ENCODE assay signal across 8 cellular contexts in the genomic region with DNA sequence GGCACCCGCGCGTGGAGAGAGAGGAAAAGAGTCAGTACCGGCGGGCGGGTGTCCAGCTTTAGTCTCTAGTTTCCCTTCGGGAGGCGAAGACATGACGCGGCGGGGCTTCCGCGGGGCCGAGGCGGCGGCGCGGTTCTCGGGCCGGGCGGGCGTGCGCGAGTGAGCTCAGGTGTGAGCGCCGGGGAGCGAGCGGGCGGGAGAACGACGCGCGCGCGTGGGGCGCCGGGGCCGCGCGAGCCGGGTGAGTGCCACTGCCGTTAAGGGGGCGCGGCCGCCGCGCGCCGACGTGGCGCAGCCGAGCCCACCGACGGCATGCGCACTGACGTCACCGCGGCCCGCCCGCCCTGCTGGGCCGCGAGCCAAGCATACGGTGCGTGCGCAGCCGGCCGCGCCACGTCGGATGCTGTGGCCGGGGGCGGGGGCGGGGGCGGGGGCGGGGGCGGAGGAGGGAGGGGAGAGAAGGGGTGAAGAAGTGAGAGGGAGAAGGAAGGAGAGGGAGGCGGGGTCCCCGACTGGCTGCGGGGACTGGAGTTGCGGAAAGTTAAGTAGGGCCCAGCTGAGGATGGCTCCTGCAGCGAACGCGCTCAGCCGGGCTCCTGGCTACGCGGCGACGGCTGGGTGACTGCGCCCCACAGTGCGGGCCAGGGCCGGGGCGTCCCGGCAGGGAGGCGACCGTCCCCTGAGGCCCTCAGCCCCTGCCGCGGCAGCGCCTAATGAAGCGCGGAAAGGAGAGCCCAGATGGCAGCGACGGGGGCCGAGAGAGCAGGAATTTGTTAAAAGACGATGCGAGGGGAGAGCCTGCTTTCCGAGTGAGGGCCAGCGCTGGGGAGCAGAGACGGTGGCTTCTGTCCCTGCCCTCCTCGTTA. TPM values are rescaled to one million over a fixed set of nuclear protein-coding genes. Genes with fewer than 3 reads are reported as not detected.
A peak's percentile ranks its signal among the peaks of the same experiment; 100 is the strongest.
DNase-seq lines count a peak whose midpoint lies in the region; ATAC-seq and TF ChIP-seq lines count a peak whose summit lies in the region.

A gene with protein sequence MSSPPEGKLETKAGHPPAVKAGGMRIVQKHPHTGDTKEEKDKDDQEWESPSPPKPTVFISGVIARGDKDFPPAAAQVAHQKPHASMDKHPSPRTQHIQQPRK (minus strand): TSS at position 259 of the 866 bp plus-strand sequence. CDS start 166 bp downstream, at position 93.

- no peaks in the 10 kb centered on the region for H3K9me3 ChIP-seq in CD8-positive, alpha-beta T cell (ENCODE audit: low read length)

- POLR2A ChIA-PET in CD8-positive, alpha-beta T cell (lab: Charles Lee) = interaction anchor here (0.8 to 1.5 kb wide), 3 partner anchors 8 to 408 kb away, joined by 3 to 4 read pairs (median 3); a partner anchor contains a TSS

- H3K36me3 Mint-ChIP-seq in CD8-positive, alpha-beta T cell = peaks cover 9% of the 10 kb centered on the region
- peaks cover 35% of the 10 kb centered on the region for H3K36me3 Mint-ChIP-seq in effector memory CD8-positive, alpha-beta T cell (ENCODE audit: insufficient read depth)
- H3K36me3 Mint-ChIP-seq in memory B cell = no peaks in the 10 kb centered on the region

- peak; percentile 77 to 95 (median 89) for DNase-seq in CD8-positive, alpha-beta T cell
- peak; percentile 82 for DNase-seq in HK-2 (ENCODE audit: unreplicated experiment)
- DNase-seq in NK-92 (lab: John Stamatoyannopoulos, UW; ENCODE audit: unreplicated experiment) = peak; percentile 33
- DNase-seq in activated CD8-positive, alpha-beta memory T cell treated with anti-CD3 and anti-CD28 coated beads for 4 hours (ENCODE audit: low read depth in 2 of 2) = peak; percentile 72 to 78
- DNase-seq in effector memory CD8-positive, alpha-beta T cell = peak; percentile 85 to 92 (median 86)
- peak; percentile 88 to 90 for DNase-seq in memory B cell (ENCODE audit: low spot score in 2 of 2)
- DNase-seq in stimulated activated CD8-positive, alpha-beta memory T cell treated with anti-CD3 and anti-CD28 coated beads, Interleukin-12 subunit alpha, Interleukin-12 subunit beta, amount 100 ng/mL, for 24 hours (ENCODE audit: extremely low read depth) = peak; percentile 77

- no peaks in the 10 kb centered on the region for H3K36me3 ChIP-seq in CD8-positive, alpha-beta T cell (ENCODE audit: insufficient read depth, low read length)

- peak within 1 kb of the TSS; percentile 71 for H3K27ac ChIP-seq in CD8-positive, alpha-beta T cell (ENCODE audit: low read depth, low read length)

- H3K27me3 ChIP-seq in CD8-positive, alpha-beta T cell (ENCODE audit: insufficient read depth, low read length) = no peaks in the 10 kb centered on the region

- no peaks in the 10 kb centered on the region for H3K27me3 Mint-ChIP-seq in CD8-positive, alpha-beta T cell (ENCODE audit: low read depth)
- peaks cover 9 to 11% of the 10 kb centered on the region in 2 donors for H3K27me3 Mint-ChIP-seq in effector memory CD8-positive, alpha-beta T cell
- H3K27me3 Mint-ChIP-seq in memory B cell = no peaks in the 10 kb centered on the region

- H3K9me3 Mint-ChIP-seq in CD8-positive, alpha-beta T cell = no peaks in the 10 kb centered on the region
- H3K9me3 Mint-ChIP-seq in effector memory CD8-positive, alpha-beta T cell = no peaks in the 10 kb centered on the region
- H3K9me3 Mint-ChIP-seq in memory B cell = no peaks in the 10 kb centered on the region

- peaks cover 49% of the 10 kb centered on the region for H3K4me1 Mint-ChIP-seq in CD8-positive, alpha-beta T cell (ENCODE audit: low read depth)
- H3K4me1 Mint-ChIP-seq in effector memory CD8-positive, alpha-beta T cell (ENCODE audit: low read depth in 2 of 2) = peaks cover 19 to 29% of the 10 kb centered on the region in 2 donors
- H3K4me1 Mint-ChIP-seq in memory B cell = peaks cover 39% of the 10 kb centered on the region

- peak within 1 kb of the TSS; percentile 89 for H3K27ac Mint-ChIP-seq in CD8-positive, alpha-beta T cell
- H3K27ac Mint-ChIP-seq in effector memory CD8-positive, alpha-beta T cell = peak within 1 kb of the TSS; percentile 83 to 85
- H3K27ac Mint-ChIP-seq in memory B cell = peak within 1 kb of the TSS; percentile 95

- peak; percentile 86 for ATAC-seq in CD8-positive, alpha-beta T cell
- ATAC-seq in GM19455 (IDR thresholded peaks at IDR 0.05; ENCODE audit: unreplicated experiment) = peak; percentile 78
- peak; percentile 88 for ATAC-seq in effector memory CD8-positive, alpha-beta T cell (replicated peaks)
- peak; percentile 76 for ATAC-seq in memory B cell (ENCODE audit: low read depth)

- intact Hi-C loops in CD8-positive, alpha-beta T cell (cut with DNase I, micrococcal nuclease) = loop anchor here (1.0 to 5.0 kb wide), 8 partner anchors 134 to 512 kb away; a partner anchor contains a TSS

- H3K4me3 ChIP-seq in CD8-positive, alpha-beta T cell (ENCODE audit: low read depth, low read length) = peak within 1 kb of the TSS; percentile 64

- H3K4me3 Mint-ChIP-seq in CD8-positive, alpha-beta T cell = peak within 1 kb of the TSS; percentile 93
- peak within 1 kb of the TSS; percentile 83 to 91 for H3K4me3 Mint-ChIP-seq in effector memory CD8-positive, alpha-beta T cell
- peak within 1 kb of the TSS; percentile 91 for H3K4me3 Mint-ChIP-seq in memory B cell

- CTCF ChIA-PET in CD8-positive, alpha-beta T cell (lab: Charles Lee) = interaction anchor here (1.1 kb wide), 1 partner anchor 9 kb away, joined by 3 read pairs; no protein-coding TSS in a partner anchor

- H3K4me1 ChIP-seq in CD8-positive, alpha-beta T cell (ENCODE audit: insufficient read depth, low read length) = peaks cover 14% of the 10 kb centered on the region

- TF ChIP-seq CTCF in CD8-positive, alpha-beta T cell (IDR thresholded peaks at IDR 0.05) = no peak

RNA-seq across cellular contexts. Expression of the gene that starts here (rescaled TPM):
- total RNA-seq in CD8-positive, alpha-beta T cell = 10 to 100 TPM; 30.0 to 35.0 TPM

Comparison
In these comparisons a context has a peak if more than half of its experiments do, and no peak if none do; other contexts are left out.
1. Peak in every context shown above with its lines: DNase-seq, ATAC-seq, H3K4me3 ChIP-seq and H3K27ac ChIP-seq.
2. DNase-seq: peak in every context shown above with its lines; median percentile 89 in CD8-positive, alpha-beta T cell; 89 in memory B cell; 86 in effector memory CD8-positive, alpha-beta T cell; 82 in HK-2; 77 in stimulated activated CD8-positive, alpha-beta memory T cell treated with anti-CD3 and anti-CD28 coated beads, Interleukin-12 subunit alpha, Interleukin-12 subunit beta, amount 100 ng/mL, for 24 hours; 75 in activated CD8-positive, alpha-beta memory T cell treated with anti-CD3 and anti-CD28 coated beads for 4 hours; 33 in NK-92.